Comparison of ENCODE assay signal across 11 cellular contexts in the genomic region with DNA sequence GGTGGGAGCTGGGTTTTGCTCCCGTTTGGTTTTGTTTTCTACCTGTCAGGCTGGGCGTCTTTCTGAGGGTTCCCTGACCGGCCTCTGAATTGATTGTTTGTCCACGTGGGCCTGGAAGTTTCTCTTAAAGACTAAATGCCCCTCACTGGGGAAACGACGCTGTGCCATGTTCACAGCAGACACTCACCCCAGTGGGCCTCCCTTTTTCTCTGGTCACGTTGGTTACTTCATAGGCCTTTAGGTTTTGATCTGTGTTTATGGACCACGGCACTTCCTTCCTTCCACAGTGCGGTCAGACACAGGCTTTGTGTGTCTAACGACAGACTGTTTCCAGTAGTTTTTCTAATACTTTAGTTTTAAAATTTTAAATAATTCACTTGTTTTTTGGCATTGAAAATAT. TPM values are rescaled to one million over a fixed set of nuclear protein-coding genes. Genes with fewer than 3 reads are reported as not detected.
DNase-seq lines count a peak whose midpoint lies in the region; ATAC-seq, FAIRE-seq and TF ChIP-seq lines count a peak whose summit lies in the region.
"Had no signal": no experiment of that assay in that cellular context is flagged by ENCODE, and none has a peak within 500 bp of the region (broad histone marks: within the 10 kb centered on the region; RNA-seq: fewer than 3 reads in every experiment).

No MANE protein-coding gene starts in this region.

- peaks cover 7 to 9% of the 10 kb centered on the region in 2 donors for H3K36me3 ChIP-seq in small intestine (ENCODE audit: control insufficient read depth in 2 of 2, insufficient read depth in 2 of 2, low read length in 2 of 2)

- WGBS in small intestine, 3 donors: 68 to 82% (median 72%) methylated on average over 10 of the region's 10 CpGs

- no peaks in the 10 kb centered on the region for H3K27me3 Mint-ChIP-seq in activated naive CD8-positive, alpha-beta T cell treated with anti-CD3 and anti-CD28 coated beads for 36 hours
- H3K27me3 Mint-ChIP-seq in WTC11 (ENCODE audit: low read depth): no peaks in the 10 kb centered on the region

- H3K27me3 ChIP-seq in small intestine (ENCODE audit: control insufficient read depth in 2 of 2, insufficient read depth in 2 of 2, low read length in 2 of 2): no peaks in the 10 kb centered on the region

- CTCF ChIA-PET in WTC11 (lab: Charles Lee): interaction anchor here (1.2 to 1.5 kb wide), 2 partner anchors 9 to 48 kb away, joined by 3 read pairs; a partner anchor contains a TSS

- no peak for FAIRE-seq in small intestine (lab: Jason Lieb, UNC)

- H3K4me3 Mint-ChIP-seq in activated naive CD8-positive, alpha-beta T cell treated with anti-CD3 and anti-CD28 coated beads for 36 hours: peak overlapping the region; percentile 14
- H3K4me3 Mint-ChIP-seq in WTC11: no peak overlapping the region

- H3K9me3 ChIP-seq in small intestine (ENCODE audit: control insufficient read depth, low read depth): no peaks in the 10 kb centered on the region

- peak overlapping the region; percentile 42 to 53 for H3K27ac ChIP-seq in small intestine (ENCODE audit: low read depth in 1 of 2, low read length in 1 of 2)

- no peak for ATAC-seq in GM19324 (IDR thresholded peaks at IDR 0.05; ENCODE audit: low FRiP score, unreplicated experiment)
- ATAC-seq in WTC11: no peak
- ATAC-seq: left colon had no signal

- no peaks in the 10 kb centered on the region for H3K4me1 ChIP-seq in small intestine (ENCODE audit: control insufficient read depth in 2 of 2, insufficient read depth in 1 of 2, low read depth in 1 of 2, low read length in 1 of 2)

- peaks cover 33% of the 10 kb centered on the region for H3K4me1 Mint-ChIP-seq in activated naive CD8-positive, alpha-beta T cell treated with anti-CD3 and anti-CD28 coated beads for 36 hours
- H3K4me1 Mint-ChIP-seq in WTC11: peaks cover 10% of the 10 kb centered on the region

- H3K9me3 Mint-ChIP-seq in activated naive CD8-positive, alpha-beta T cell treated with anti-CD3 and anti-CD28 coated beads for 36 hours: no peaks in the 10 kb centered on the region
- H3K9me3 Mint-ChIP-seq in WTC11: no peaks in the 10 kb centered on the region

- no peak for TF ChIP-seq CTCF in WTC11 (IDR thresholded peaks at IDR 0.05)

- H3K36me3 Mint-ChIP-seq in activated naive CD8-positive, alpha-beta T cell treated with anti-CD3 and anti-CD28 coated beads for 36 hours: peaks cover 25% of the 10 kb centered on the region
- H3K36me3 Mint-ChIP-seq in WTC11: peaks cover 61% of the 10 kb centered on the region

- POLR2A ChIA-PET in WTC11 (lab: Charles Lee): no interaction called here

- no peak overlapping the region for H3K4me3 ChIP-seq in small intestine (ENCODE audit: low read depth in 1 of 2, low read length in 2 of 2)

- peak overlapping the region; percentile 47 for H3K27ac Mint-ChIP-seq in activated naive CD8-positive, alpha-beta T cell treated with anti-CD3 and anti-CD28 coated beads for 36 hours
- no peak overlapping the region for H3K27ac Mint-ChIP-seq in WTC11

- DNase-seq in GF-D8 (lab: John Stamatoyannopoulos, UW) (peak; percentile 78), Kasumi-1 (lab: John Stamatoyannopoulos, UW) (peak; percentile 44 to 53), small intestine (peak; percentile 32), WTC11 (ENCODE audit: low spot score) (no peak), SHP77 treated with DMSO at 0.1 percent for 48 hours (lab: John Stamatoyannopoulos, UW) (no peak)
- no peak for DNase-seq in activated naive CD8-positive, alpha-beta T cell treated with anti-CD3 and anti-CD28 coated beads for 36 hours
- DNase-seq: foreskin melanocyte, Karpas-422, left colon, NCI-H2171 had no signal

TF ChIP-seq in WTC11, 78 proteins besides CTCF, POLR2A, EP300 and RAD21:
- TF ChIP-seq, protein P1, sequence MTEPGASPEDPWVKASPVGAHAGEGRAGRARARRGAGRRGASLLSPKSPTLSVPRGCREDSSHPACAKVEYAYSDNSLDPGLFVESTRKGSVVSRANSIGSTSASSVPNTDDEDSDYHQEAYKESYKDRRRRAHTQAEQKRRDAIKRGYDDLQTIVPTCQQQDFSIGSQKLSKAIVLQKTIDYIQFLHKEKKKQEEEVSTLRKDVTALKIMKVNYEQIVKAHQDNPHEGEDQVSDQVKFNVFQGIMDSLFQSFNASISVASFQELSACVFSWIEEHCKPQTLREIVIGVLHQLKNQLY (CRISPR knock-in tag; IDR thresholded peaks at IDR 0.05): no peak

RNA-seq across cellular contexts. Expression of gene NDUFS7, which starts 20.1 kb away (rescaled TPM):
- 100 to 1,000 TPM in 1 of 2 experiments, 10 to 100 TPM in 1; 98.7 to 101 TPM for total RNA-seq in activated naive CD8-positive, alpha-beta T cell treated with anti-CD3 and anti-CD28 coated beads for 36 hours
- polyA plus RNA-seq in small intestine: 100 to 1,000 TPM; 215 to 350 (median 281) TPM
- 136 to 149 TPM (median 139 TPM) in 3 replicates for total RNA-seq in WTC11 (2021)

RNA-seq across cellular contexts. Expression of gene GAMT, which starts 37.7 kb away (rescaled TPM):
- 10 to 100 TPM; 36.5 to 37.6 TPM for total RNA-seq in activated naive CD8-positive, alpha-beta T cell treated with anti-CD3 and anti-CD28 coated beads for 36 hours
- 1 to 10 TPM; 1.1 to 4.8 (median 3.8) TPM for polyA plus RNA-seq in small intestine
- total RNA-seq in WTC11 (2021): 27.7 to 33.6 TPM (median 28.9 TPM) in 3 replicates

RNA-seq across cellular contexts. Expression of gene DAZAP1, which starts 43.8 kb away (rescaled TPM):
- total RNA-seq in activated naive CD8-positive, alpha-beta T cell treated with anti-CD3 and anti-CD28 coated beads for 36 hours: 100 to 1,000 TPM; 287 to 297 TPM
- polyA plus RNA-seq in small intestine: 100 to 1,000 TPM in 1 of 3 donors, 10 to 100 TPM in 2; 60.2 to 124 (median 68.9) TPM
- total RNA-seq in WTC11 (2021): 338 to 360 TPM (median 339 TPM) in 3 replicates

Comparison
In these comparisons a context has a peak if more than half of its experiments do, and no peak if none do; other contexts are left out.
1. DNase-seq: peak in GF-D8 (single experiment), Kasumi-1 (2 of 2) and small intestine (single experiment); none in activated naive CD8-positive, alpha-beta T cell treated with anti-CD3 and anti-CD28 coated beads for 36 hours (single experiment), WTC11 (single experiment) and SHP77 treated with DMSO at 0.1 percent for 48 hours (single experiment).